17 cellular contexts compared by ENCODE assay signal in the genomic region with DNA sequence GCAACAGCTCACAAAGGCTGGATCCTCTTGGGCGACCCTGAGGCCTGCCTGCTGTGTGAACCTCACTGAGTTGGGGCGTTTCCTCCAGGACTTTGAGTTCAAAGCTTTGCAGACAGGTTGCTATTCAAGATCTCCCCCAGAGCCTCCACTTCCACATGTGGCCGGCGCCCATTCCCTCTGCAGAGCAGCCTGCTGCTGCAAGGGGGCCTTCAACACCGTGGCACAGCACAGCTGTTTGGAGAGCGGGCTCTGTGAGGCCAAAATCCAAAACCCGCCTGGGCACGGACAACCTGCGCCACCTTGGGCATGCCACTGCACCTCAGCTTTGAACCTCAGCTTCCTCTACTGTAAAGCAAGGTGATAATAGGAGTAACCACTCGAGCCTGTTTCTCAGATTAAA.
DNase-seq lines count a peak whose midpoint lies in the region; ATAC-seq, FAIRE-seq and TF ChIP-seq lines count a peak whose summit lies in the region.
"Had no signal": no experiment of that assay in that cellular context is flagged by ENCODE, and none has a peak within 500 bp of the region (broad histone marks: within the 10 kb centered on the region; RNA-seq: fewer than 3 reads in every experiment).

No MANE protein-coding gene starts in this region.

- no peak for TF ChIP-seq CTCF in coronary artery (IDR thresholded peaks at IDR 0.05)
- TF ChIP-seq CTCF in HepG2 (CRISPR knock-in tag; IDR thresholded peaks at IDR 0.05), result no peak
- no peak for TF ChIP-seq CTCF in nephron progenitor cell (IDR thresholded peaks at IDR 0.05)
- TF ChIP-seq CTCF in upper lobe of right lung (IDR thresholded peaks at IDR 0.05), result no peak
- TF ChIP-seq CTCF in PC-3 (conservative IDR thresholded peaks at IDR 0.05; ENCODE audit: low read depth, low read length), result no peak

- no peak overlapping the region for H3K9ac ChIP-seq in HepG2 (ENCODE audit: insufficient read depth, low read depth, low read length)
- no peak overlapping the region for H3K9ac ChIP-seq in PC-3 (ENCODE audit: low read length)
- H3K9ac ChIP-seq: BLaER1 treated with 17β-estradiol and CSF1 and Interleukin-3, amounts not matched to agents 10 nM and 100 nM; GM23248 had no signal

- intact Hi-C loops in HepG2 (cut with micrococcal nuclease; ENCODE audit: unreplicated experiment), result no loop called here
- intact Hi-C loops in upper lobe of right lung (cut with DNase I), result no loop called here
- intact Hi-C loops in PC-3 (cut with micrococcal nuclease), result no loop called here

- H3K4me1 ChIP-seq in HepG2 (ENCODE audit: insufficient read depth, low read length) (peaks cover 10% of the 10 kb centered on the region; the same call in 1 of the 2 replicates), upper lobe of right lung (no peaks in the 10 kb centered on the region), PC-3 (ENCODE audit: insufficient read depth, low read length) (no peaks in the 10 kb centered on the region)

- H3K9me3 ChIP-seq in HepG2 (ENCODE audit: low read length) (no peaks in the 10 kb centered on the region), upper lobe of right lung (no peaks in the 10 kb centered on the region), PC-3 (ENCODE audit: low read length) (no peaks in the 10 kb centered on the region)
- H3K9me3 ChIP-seq: BLaER1 treated with 17β-estradiol and CSF1 and Interleukin-3, amounts not matched to agents 10 nM and 100 nM had no signal

- H3K27ac Mint-ChIP-seq in nephron progenitor cell, result peak overlapping the region; percentile 65
- H3K27ac Mint-ChIP-seq: B cell had no signal

- no peaks in the 10 kb centered on the region for H3K9me3 Mint-ChIP-seq in nephron progenitor cell
- H3K9me3 Mint-ChIP-seq: CD4-positive, CD25-positive, alpha-beta regulatory T cell; CD8-positive, alpha-beta memory T cell had no signal

- FAIRE-seq in HepG2 (lab: Jason Lieb, UNC), result no peak
- FAIRE-seq: G401.6, GM12891, GM19239 had no signal

- H3K4me3 ChIP-seq in coronary artery (no peak overlapping the region), HepG2 (replicated peaks in 1 of 3; ENCODE audit: insufficient read depth in 1 of 3, low read depth in 2 of 3, low read length in 3 of 3) (no peak overlapping the region), upper lobe of right lung (no peak overlapping the region), PC-3 (ENCODE audit: low read length) (no peak overlapping the region)
- H3K4me3 ChIP-seq: BLaER1 treated with 17β-estradiol and CSF1 and Interleukin-3, amounts not matched to agents 10 nM and 100 nM; GM23248 had no signal

- H2AFZ ChIP-seq in HepG2 (ENCODE audit: low read length) (no peak overlapping the region), PC-3 (ENCODE audit: low read length) (no peak overlapping the region)
- H2AFZ ChIP-seq: GM23248 had no signal

- no peaks in the 10 kb centered on the region for H3K36me3 ChIP-seq in HepG2 (replicated peaks in 1 of 2; ENCODE audit: control insufficient read depth in 1 of 2, insufficient read depth in 2 of 2, low read length in 2 of 2)
- no peaks in the 10 kb centered on the region for H3K36me3 ChIP-seq in upper lobe of right lung
- no peaks in the 10 kb centered on the region for H3K36me3 ChIP-seq in PC-3 (ENCODE audit: low read depth, low read length)
- H3K36me3 ChIP-seq: BLaER1 treated with 17β-estradiol and CSF1 and Interleukin-3, amounts not matched to agents 10 nM and 100 nM had no signal

- CTCF ChIA-PET in HepG2 (lab: Yijun Ruan, JAX; ENCODE audit: low intra/inter-chr PET ratio, low total read pairs) (no interaction called here), PC-3 (lab: Charles Lee) (no interaction called here)

- H3K4me1 Mint-ChIP-seq in nephron progenitor cell, result peaks cover 31% of the 10 kb centered on the region
- H3K4me1 Mint-ChIP-seq: B cell; CD4-positive, CD25-positive, alpha-beta regulatory T cell; CD8-positive, alpha-beta memory T cell had no signal

- no peaks in the 10 kb centered on the region for H3F3A ChIP-seq in PC-3 (ENCODE audit: low read length, unreplicated experiment)

- DNase-seq in coronary artery (ENCODE audit: low spot score) (peak; percentile 56), HepG2 (ENCODE audit: low spot score) (no peak), nephron progenitor cell (no peak), upper lobe of right lung (peak; percentile 45), CD1c-positive myeloid dendritic cell (ENCODE audit: extremely low spot score) (no peak), PC-3 (no peak), NCI-H2107 (lab: John Stamatoyannopoulos, UW) (no peak)
- DNase-seq: CD4-positive, CD25-positive, alpha-beta regulatory T cell; CD8-positive, alpha-beta memory T cell; COR-L47; GM23248; H9 had no signal

- H3K27me3 ChIP-seq in HepG2 (ENCODE audit: control insufficient read depth in 1 of 2, insufficient read depth in 2 of 2, low read length in 2 of 2), result peaks cover 3 to 46% of the 10 kb centered on the region in 2 experiments; a peak in 4 of 5 replicates
- no peaks in the 10 kb centered on the region for H3K27me3 ChIP-seq in upper lobe of right lung
- H3K27me3 ChIP-seq in PC-3 (ENCODE audit: low read length), result no peaks in the 10 kb centered on the region
- H3K27me3 ChIP-seq: BLaER1 treated with 17β-estradiol and CSF1 and Interleukin-3, amounts not matched to agents 10 nM and 100 nM had no signal

- H3K79me2 ChIP-seq in HepG2 (ENCODE audit: insufficient read depth, low read length), result no peaks in the 10 kb centered on the region
- no peaks in the 10 kb centered on the region for H3K79me2 ChIP-seq in PC-3 (ENCODE audit: low read length)

- WGBS in HepG2 (ENCODE audit: low lambda C conversion rate), result 30% methylated on average over 9 of the region's 10 CpGs

- no peak overlapping the region for H3K27ac ChIP-seq in coronary artery
- H3K27ac ChIP-seq in HepG2 (ENCODE audit: extremely low read length, insufficient read depth, low read length), result no peak overlapping the region
- H3K27ac ChIP-seq in upper lobe of right lung, result no peak overlapping the region
- no peak overlapping the region for H3K27ac ChIP-seq in PC-3 (ENCODE audit: low read length)
- H3K27ac ChIP-seq: BLaER1 treated with 17β-estradiol and CSF1 and Interleukin-3, amounts not matched to agents 10 nM and 100 nM; GM23248 had no signal

- in situ Hi-C loops in HepG2 (cut with HindIII; ENCODE audit: extremely low pct_ligation_motif_present, low pct_unique_long_range_greater_than_20kb), result no loop called here

- POLR2A ChIA-PET in HepG2 (lab: Yijun Ruan, JAX) (no interaction called here), PC-3 (lab: Charles Lee; ENCODE audit: unreplicated experiment) (no interaction called here)

- no peaks in the 10 kb centered on the region for H3K36me3 Mint-ChIP-seq in nephron progenitor cell (ENCODE audit: low read depth)
- H3K36me3 Mint-ChIP-seq: CD4-positive, CD25-positive, alpha-beta regulatory T cell; CD8-positive, alpha-beta memory T cell had no signal

- ATAC-seq in HepG2 (peak; percentile 27; the same call in 2 of the 3 replicates), upper lobe of right lung (no peak), PC-3 (no peak)

- no peak for TF ChIP-seq POLR2A in HepG2 (IDR thresholded peaks at IDR 0.05; ENCODE audit: insufficient read depth in 1 of 2, low read depth in 2 of 2, low read length in 2 of 2)

- no peak overlapping the region for H3K4me2 ChIP-seq in HepG2 (ENCODE audit: low read depth, low read length)
- no peak overlapping the region for H3K4me2 ChIP-seq in PC-3 (ENCODE audit: low read length)
- H3K4me2 ChIP-seq: BLaER1 treated with 17β-estradiol and CSF1 and Interleukin-3, amounts not matched to agents 10 nM and 100 nM had no signal

- H3K9me2 ChIP-seq in PC-3 (replicated peaks; ENCODE audit: low read length), result no peaks in the 10 kb centered on the region

- BruUV-seq in HepG2 (replicated peaks; lab: Mats Ljungman, UMichigan) (no TSS peak), PC-3 (replicated peaks; lab: Mats Ljungman, UMichigan) (no TSS peak)

- TF ChIP-seq EP300 in HepG2 (IDR thresholded peaks at IDR 0.05; ENCODE audit: low read depth in 2 of 2, low read length in 2 of 2), result no peak
- TF ChIP-seq EP300 in HepG2 (CRISPR knock-in tag; IDR thresholded peaks at IDR 0.05; ENCODE audit: borderline replicate concordance), result no peak

- no peak for TF ChIP-seq RAD21 in HepG2 (CRISPR knock-in tag; IDR thresholded peaks at IDR 0.05)

- H3K4me3 Mint-ChIP-seq in nephron progenitor cell, result no peak overlapping the region
- H3K4me3 Mint-ChIP-seq: B cell; CD4-positive, CD25-positive, alpha-beta regulatory T cell; CD8-positive, alpha-beta memory T cell; H9 had no signal

- H3K27me3 Mint-ChIP-seq in nephron progenitor cell (ENCODE audit: low read depth, poor library complexity), result peaks cover 16% of the 10 kb centered on the region
- H3K27me3 Mint-ChIP-seq: B cell; CD4-positive, CD25-positive, alpha-beta regulatory T cell; CD8-positive, alpha-beta memory T cell had no signal

- H4K20me1 ChIP-seq in HepG2 (ENCODE audit: insufficient read depth, low read length) (no peaks in the 10 kb centered on the region), PC-3 (ENCODE audit: low read length) (no peaks in the 10 kb centered on the region)

TF ChIP-seq in HepG2, 621 proteins besides CTCF, POLR2A, EP300 and RAD21 (continues in another document):
- TF ChIP-seq GPBP1L1 (CRISPR knock-in tag; IDR thresholded peaks at IDR 0.05) (no peak), FLYWCH1 (CRISPR knock-in tag; IDR thresholded peaks at IDR 0.05) (no peak), IRF2 (CRISPR knock-in tag; IDR thresholded peaks at IDR 0.05) (no peak), DPF2 (CRISPR knock-in tag; IDR thresholded peaks at IDR 0.05; ENCODE audit: borderline replicate concordance, low read depth) (no peak), NONO (IDR thresholded peaks at IDR 0.05) (no peak), NONO (CRISPR knock-in tag; conservative IDR thresholded peaks at IDR 0.05) (no peak), ZNF709 (CRISPR knock-in tag; IDR thresholded peaks at IDR 0.05) (no peak), TARDBP (CRISPR knock-in tag; IDR thresholded peaks at IDR 0.05) (no peak), ZSCAN12 (CRISPR knock-in tag; IDR thresholded peaks at IDR 0.05) (no peak)

Comparison
In these comparisons a context has a peak if more than half of its experiments do, and no peak if none do; other contexts are left out.
1. DNase-seq: peak in coronary artery (single experiment) and upper lobe of right lung (single experiment); none in HepG2 (single experiment), nephron progenitor cell (single experiment), CD1c-positive myeloid dendritic cell (single experiment), PC-3 (single experiment) and NCI-H2107 (single experiment).